ENCODE assay signal across 1 cellular context in the genomic region with DNA sequence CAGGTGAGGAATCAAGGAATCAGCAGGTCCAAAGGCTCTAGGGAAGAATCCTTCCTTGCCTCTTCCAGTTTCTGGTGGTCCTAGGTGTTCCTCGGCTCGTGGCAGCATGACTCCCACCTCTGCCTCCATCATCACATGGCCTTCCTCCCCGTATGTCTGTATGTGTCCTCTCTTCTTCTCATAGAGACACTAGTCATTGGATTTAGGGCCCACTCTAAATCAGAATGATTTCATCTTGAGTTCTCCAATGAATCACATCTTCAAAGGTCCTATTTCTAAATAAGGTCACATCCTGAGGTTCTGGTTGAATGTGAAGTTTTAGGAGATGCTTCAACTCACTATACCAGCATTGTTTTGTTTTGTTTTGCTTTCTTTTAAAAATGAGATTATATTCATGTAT.
TF ChIP-seq lines count a peak whose summit lies in the region.

No MANE protein-coding gene starts in this region.

TF ChIP-seq in IMR-90, 13 proteins besides CTCF, POLR2A, EP300 and RAD21:
- TF ChIP-seq USF2 (IDR thresholded peaks at IDR 0.05; ENCODE audit: low read depth, low read length) = no peak
- no peak for TF ChIP-seq FOS (IDR thresholded peaks at IDR 0.05; ENCODE audit: low read depth, low read length)
- TF ChIP-seq BHLHE40 (IDR thresholded peaks at IDR 0.05; ENCODE audit: low read depth, low read length) = no peak
- no peak for TF ChIP-seq MXI1 (IDR thresholded peaks at IDR 0.05; ENCODE audit: borderline replicate concordance, low read depth, low read length)
- no peak for TF ChIP-seq RFX5 (IDR thresholded peaks at IDR 0.05; ENCODE audit: low read depth, low read length)
- TF ChIP-seq RCOR1 (IDR thresholded peaks at IDR 0.05; ENCODE audit: insufficient replicate concordance, low read length) = no peak
- no peak for TF ChIP-seq CHD1 (IDR thresholded peaks at IDR 0.05; ENCODE audit: low read depth, low read length)
- no peak for TF ChIP-seq MAZ (IDR thresholded peaks at IDR 0.05; ENCODE audit: borderline replicate concordance, low read depth, low read length)
- TF ChIP-seq CEBPB (IDR thresholded peaks at IDR 0.05; ENCODE audit: low read depth, low read length) = no peak
- no peak for TF ChIP-seq SMC3 (IDR thresholded peaks at IDR 0.05; ENCODE audit: low read depth, low read length)
- TF ChIP-seq MAFK (IDR thresholded peaks at IDR 0.05; ENCODE audit: low read depth, low read length) = no peak
- TF ChIP-seq NFE2L2 (IDR thresholded peaks at IDR 0.05; ENCODE audit: low read depth, low read length) = no peak
- TF ChIP-seq ELK1 (IDR thresholded peaks at IDR 0.05; ENCODE audit: borderline replicate concordance, low read depth, low read length) = no peak
